1 cellular context compared by ENCODE assay signal in genomic region chr9:33165263-33166151, GRCh38.
TF ChIP-seq lines count a peak whose summit lies in the region.

No MANE protein-coding gene starts in this region.

TF ChIP-seq in HepG2, 621 proteins besides CTCF, POLR2A, EP300 and RAD21 (continued from another document and continues in another):
- TF ChIP-seq ZBTB10 (CRISPR knock-in tag; IDR thresholded peaks at IDR 0.05; ENCODE audit: borderline replicate concordance) = no peak
- no peak for TF ChIP-seq PAWR (CRISPR knock-in tag; IDR thresholded peaks at IDR 0.05; ENCODE audit: borderline replicate concordance)
- no peak for TF ChIP-seq ZFP41 (CRISPR knock-in tag; IDR thresholded peaks at IDR 0.05; ENCODE audit: borderline replicate concordance)
- TF ChIP-seq TIGD3 (CRISPR knock-in tag; IDR thresholded peaks at IDR 0.05; ENCODE audit: borderline replicate concordance) = no peak
- no peak for TF ChIP-seq THRA (CRISPR knock-in tag; IDR thresholded peaks at IDR 0.05; ENCODE audit: borderline replicate concordance)
- no peak for TF ChIP-seq ZNF678 (CRISPR knock-in tag; IDR thresholded peaks at IDR 0.05)
- no peak for TF ChIP-seq ZBTB1 (CRISPR knock-in tag; IDR thresholded peaks at IDR 0.05; ENCODE audit: borderline replicate concordance)
- no peak for TF ChIP-seq ZFP37 (CRISPR knock-in tag; IDR thresholded peaks at IDR 0.05; ENCODE audit: borderline replicate concordance)
- no peak; the same call in 1 of the 2 replicates for TF ChIP-seq GATA4 (IDR thresholded peaks at IDR 0.05; ENCODE audit: borderline replicate concordance, low read depth)
- no peak for TF ChIP-seq ZUFSP (CRISPR knock-in tag; IDR thresholded peaks at IDR 0.05; ENCODE audit: borderline replicate concordance)
- no peak for TF ChIP-seq TAF15 (IDR thresholded peaks at IDR 0.05; ENCODE audit: low read depth, low read length, poor library complexity, severe bottlenecking)
- TF ChIP-seq FOXP4 (CRISPR knock-in tag; IDR thresholded peaks at IDR 0.05) = peak; percentile 97
- TF ChIP-seq BCL3 (CRISPR knock-in tag; IDR thresholded peaks at IDR 0.05) = no peak
- TF ChIP-seq ZBTB8A (CRISPR knock-in tag; IDR thresholded peaks at IDR 0.05; ENCODE audit: borderline replicate concordance, low read depth) = no peak
- TF ChIP-seq NFAT5 (CRISPR knock-in tag; IDR thresholded peaks at IDR 0.05) = no peak
- TF ChIP-seq ZNF446 (CRISPR knock-in tag; IDR thresholded peaks at IDR 0.05) = no peak
- no peak for TF ChIP-seq TCF7L2 (IDR thresholded peaks at IDR 0.05; ENCODE audit: low read depth, low read length)
- TF ChIP-seq TGIF2 (CRISPR knock-in tag; IDR thresholded peaks at IDR 0.05) = 0 out of 2 replicates have a peak, but pooled peaks have one; percentile 44
- peak; percentile 92 for TF ChIP-seq ZFP36 (IDR thresholded peaks at IDR 0.05; ENCODE audit: borderline replicate concordance, low read depth, low read length, partially characterized antibody)
- TF ChIP-seq KLF16 (CRISPR knock-in tag; IDR thresholded peaks at IDR 0.05) = no peak
- no peak for TF ChIP-seq ZSCAN12 (CRISPR knock-in tag; IDR thresholded peaks at IDR 0.05)
- no peak for TF ChIP-seq LRRFIP1 (CRISPR knock-in tag; conservative IDR thresholded peaks at IDR 0.05)
- no peak for TF ChIP-seq JDP2 (CRISPR knock-in tag; IDR thresholded peaks at IDR 0.05; ENCODE audit: borderline replicate concordance)
- TF ChIP-seq MAFK (conservative IDR thresholded peaks at IDR 0.05 in 1 of 2, IDR thresholded peaks at IDR 0.05 in 1 of 2; ENCODE audit: low read length in 2 of 2) = peak in 1 of 2 experiments; percentile 38; a peak in 1 of 4 replicates
- peak; percentile 79; the same call in 1 of the 2 replicates for TF ChIP-seq ZSCAN5A (CRISPR knock-in tag; IDR thresholded peaks at IDR 0.05; ENCODE audit: borderline replicate concordance)
- peak; percentile 99 for TF ChIP-seq CEBPG (CRISPR knock-in tag; IDR thresholded peaks at IDR 0.05)
- TF ChIP-seq ZNF276 (CRISPR knock-in tag; IDR thresholded peaks at IDR 0.05; ENCODE audit: low read depth) = no peak
- no peak for TF ChIP-seq ZNF10 (CRISPR knock-in tag; IDR thresholded peaks at IDR 0.05; ENCODE audit: borderline replicate concordance, low read depth)
- TF ChIP-seq ZNF816 (CRISPR knock-in tag; IDR thresholded peaks at IDR 0.05; ENCODE audit: borderline replicate concordance) = 0 out of 2 replicates have a peak, but pooled peaks have one; percentile 26
- TF ChIP-seq IRX3 (CRISPR knock-in tag; IDR thresholded peaks at IDR 0.05; ENCODE audit: borderline replicate concordance, low read depth) = no peak
- TF ChIP-seq PAX8 (CRISPR knock-in tag; IDR thresholded peaks at IDR 0.05; ENCODE audit: borderline replicate concordance) = no peak
